Comparison of ENCODE assay signal across 9 cellular contexts in the genomic region with DNA sequence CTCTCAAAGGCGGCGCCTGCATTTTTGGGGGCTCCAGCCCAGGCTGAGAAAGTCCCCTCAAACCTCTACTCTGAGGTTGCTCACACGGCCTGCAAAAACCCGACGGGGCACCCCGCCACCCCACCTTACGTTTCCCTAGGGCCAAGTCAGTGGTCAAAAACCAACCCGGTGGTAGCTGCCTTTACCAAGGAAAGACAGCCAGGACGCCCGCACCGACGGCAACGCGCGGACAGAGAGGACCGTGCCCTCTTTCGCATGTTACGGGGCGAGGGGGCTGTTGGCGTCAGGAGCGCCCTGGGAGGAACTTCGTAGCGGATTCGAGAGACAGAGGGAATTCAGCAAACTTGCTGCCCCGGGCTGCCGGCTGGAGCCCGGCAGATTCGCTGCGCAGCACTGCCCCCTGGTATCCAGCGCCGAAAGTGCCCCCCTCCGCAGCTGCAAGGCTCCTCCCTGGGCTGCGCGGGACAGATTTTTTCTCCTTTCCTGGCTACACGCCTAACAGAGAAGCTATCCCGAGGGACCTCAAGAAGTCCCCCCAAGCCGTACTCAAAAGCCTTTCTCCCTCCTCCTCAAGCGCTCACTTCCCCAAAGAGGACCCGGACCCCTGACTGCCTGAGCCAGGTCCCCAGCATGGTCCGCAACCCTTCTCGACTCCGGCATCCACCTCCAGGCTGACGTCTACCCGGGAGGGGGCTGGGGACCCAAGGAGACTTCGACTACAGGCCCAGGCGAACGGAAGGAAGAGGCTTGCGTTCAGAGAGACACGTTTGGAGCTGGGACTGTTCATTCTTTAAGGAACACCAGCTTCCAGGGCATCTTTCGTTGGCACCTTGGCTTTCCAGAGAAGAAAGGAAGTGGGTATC. TPM values are rescaled to one million over a fixed set of nuclear protein-coding genes. Genes with fewer than 3 reads are reported as not detected.
DNase-seq lines count a peak whose midpoint lies in the region; ATAC-seq, FAIRE-seq and TF ChIP-seq lines count a peak whose summit lies in the region.
"Had no signal": no experiment of that assay in that cellular context is flagged by ENCODE, and none has a peak within 500 bp of the region (broad histone marks: within the 10 kb centered on the region; RNA-seq: fewer than 3 reads in every experiment).

No MANE protein-coding gene starts in this region.

- no peak for FAIRE-seq in bronchial epithelial cell (lab: Jason Lieb, UNC)
- FAIRE-seq: endometrium had no signal

- peaks cover 96% of the 10 kb centered on the region for H3K27me3 Mint-ChIP-seq in type B pancreatic cell

- peak overlapping the region; percentile 44 for H3K4me3 Mint-ChIP-seq in type B pancreatic cell

- no peaks in the 10 kb centered on the region for H3K36me3 ChIP-seq in bronchial epithelial cell (ENCODE audit: control insufficient read depth, insufficient read depth, low read length)

- H3K9me3 Mint-ChIP-seq in type B pancreatic cell: no peaks in the 10 kb centered on the region

- TF ChIP-seq CTCF in bronchial epithelial cell (IDR thresholded peaks at IDR 0.05; ENCODE audit: insufficient read depth, low read length, severe bottlenecking) (peak; percentile 81), type B pancreatic cell (conservative IDR thresholded peaks at IDR 0.05) (peak; percentile 78)

- peaks cover 81% of the 10 kb centered on the region for H3K27me3 ChIP-seq in bronchial epithelial cell (ENCODE audit: control insufficient read depth, insufficient read depth, low read length)

- peaks cover 15% of the 10 kb centered on the region for H3K4me1 Mint-ChIP-seq in type B pancreatic cell (ENCODE audit: unreplicated experiment)

- no peak overlapping the region for H3K4me3 ChIP-seq in bronchial epithelial cell (ENCODE audit: low read depth, low read length)

- DNase-seq in activated T-cell treated with anti-CD3 and anti-CD28 coated beads for 48 hours (ENCODE audit: low read depth) (peak; percentile 35), activated T-cell treated with anti-CD3 and anti-CD28 coated beads for 4 hours (no peak), NCI-H460 (ENCODE audit: extremely low read depth, low read depth) (peak; percentile 45), bronchial epithelial cell (ENCODE audit: low read depth) (no peak), left lobe of liver (ENCODE audit: low spot score) (peak; percentile 49), type B pancreatic cell (ENCODE audit: extremely low spot score, unreplicated experiment) (peak; percentile 79)

- peaks cover 4% of the 10 kb centered on the region for H3K36me3 Mint-ChIP-seq in type B pancreatic cell

- peak; percentile 77 for ATAC-seq in left lobe of liver
- ATAC-seq in GM18502 (IDR thresholded peaks at IDR 0.05; ENCODE audit: poor library complexity, unreplicated experiment): no peak
- no peak for ATAC-seq in HG02759 (IDR thresholded peaks at IDR 0.05; ENCODE audit: unreplicated experiment)

- H3K27ac Mint-ChIP-seq in type B pancreatic cell: no peak overlapping the region

RNA-seq across cellular contexts. Expression of gene VAX1, which starts 27.7 kb away (rescaled TPM):
- 0.25 and 0.40 TPM in 2 replicates for total RNA-seq in NCI-H460 (2014; rRNA removed; shearing (Covaris generic))
- 0.13 TPM in 1 of 2 replicates, not detected in the other for polyA plus RNA-seq in NCI-H460 (2014; cell fraction: nucleus; rRNA removed)
- not detected in 2 replicates for total RNA-seq in bronchial epithelial cell
- total RNA-seq in left lobe of liver: not detected
- total RNA-seq in type B pancreatic cell (ENCODE audit: low replicate concordance): 0.58 TPM in 1 of 2 replicates, not detected in the other

RNA-seq across cellular contexts. Expression of gene KCNK18, which starts 31.5 kb away (rescaled TPM):
- not detected in 2 replicates for total RNA-seq in NCI-H460 (2014; rRNA removed; shearing (Covaris generic))
- polyA plus RNA-seq in NCI-H460 (2014; cell fraction: nucleus; rRNA removed): not detected in 2 replicates
- total RNA-seq in bronchial epithelial cell: not detected in 2 replicates
- total RNA-seq in left lobe of liver: not detected
- not detected in 2 replicates for total RNA-seq in type B pancreatic cell (ENCODE audit: low replicate concordance)

Comparison
In these comparisons a context has a peak if more than half of its experiments do, and no peak if none do; other contexts are left out.
1. DNase-seq: peak in activated T-cell treated with anti-CD3 and anti-CD28 coated beads for 48 hours (single experiment), NCI-H460 (single experiment), left lobe of liver (single experiment) and type B pancreatic cell (single experiment); none in activated T-cell treated with anti-CD3 and anti-CD28 coated beads for 4 hours (single experiment) and bronchial epithelial cell (single experiment).